Comparison of ENCODE assay signal across 1 cellular context in genomic region chr2:5699963-5700362, GRCh38.
TF ChIP-seq lines count a peak whose summit lies in the region.

No MANE protein-coding gene starts in this region.

TF ChIP-seq in neural cell, 6 proteins besides CTCF, POLR2A, EP300 and RAD21 (continued from another document):
- TF ChIP-seq, protein P1, sequence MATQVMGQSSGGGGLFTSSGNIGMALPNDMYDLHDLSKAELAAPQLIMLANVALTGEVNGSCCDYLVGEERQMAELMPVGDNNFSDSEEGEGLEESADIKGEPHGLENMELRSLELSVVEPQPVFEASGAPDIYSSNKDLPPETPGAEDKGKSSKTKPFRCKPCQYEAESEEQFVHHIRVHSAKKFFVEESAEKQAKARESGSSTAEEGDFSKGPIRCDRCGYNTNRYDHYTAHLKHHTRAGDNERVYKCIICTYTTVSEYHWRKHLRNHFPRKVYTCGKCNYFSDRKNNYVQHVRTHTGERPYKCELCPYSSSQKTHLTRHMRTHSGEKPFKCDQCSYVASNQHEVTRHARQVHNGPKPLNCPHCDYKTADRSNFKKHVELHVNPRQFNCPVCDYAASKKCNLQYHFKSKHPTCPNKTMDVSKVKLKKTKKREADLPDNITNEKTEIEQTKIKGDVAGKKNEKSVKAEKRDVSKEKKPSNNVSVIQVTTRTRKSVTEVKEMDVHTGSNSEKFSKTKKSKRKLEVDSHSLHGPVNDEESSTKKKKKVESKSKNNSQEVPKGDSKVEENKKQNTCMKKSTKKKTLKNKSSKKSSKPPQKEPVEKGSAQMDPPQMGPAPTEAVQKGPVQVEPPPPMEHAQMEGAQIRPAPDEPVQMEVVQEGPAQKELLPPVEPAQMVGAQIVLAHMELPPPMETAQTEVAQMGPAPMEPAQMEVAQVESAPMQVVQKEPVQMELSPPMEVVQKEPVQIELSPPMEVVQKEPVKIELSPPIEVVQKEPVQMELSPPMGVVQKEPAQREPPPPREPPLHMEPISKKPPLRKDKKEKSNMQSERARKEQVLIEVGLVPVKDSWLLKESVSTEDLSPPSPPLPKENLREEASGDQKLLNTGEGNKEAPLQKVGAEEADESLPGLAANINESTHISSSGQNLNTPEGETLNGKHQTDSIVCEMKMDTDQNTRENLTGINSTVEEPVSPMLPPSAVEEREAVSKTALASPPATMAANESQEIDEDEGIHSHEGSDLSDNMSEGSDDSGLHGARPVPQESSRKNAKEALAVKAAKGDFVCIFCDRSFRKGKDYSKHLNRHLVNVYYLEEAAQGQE (IDR thresholded peaks at IDR 0.05; ENCODE audit: borderline replicate concordance) = no peak
- TF ChIP-seq TAF1 (IDR thresholded peaks at IDR 0.05; ENCODE audit: low read depth) (no peak), POLR2AphosphoS5 (IDR thresholded peaks at IDR 0.05) (no peak)
